19 cellular contexts compared by ENCODE assay signal in the genomic region with DNA sequence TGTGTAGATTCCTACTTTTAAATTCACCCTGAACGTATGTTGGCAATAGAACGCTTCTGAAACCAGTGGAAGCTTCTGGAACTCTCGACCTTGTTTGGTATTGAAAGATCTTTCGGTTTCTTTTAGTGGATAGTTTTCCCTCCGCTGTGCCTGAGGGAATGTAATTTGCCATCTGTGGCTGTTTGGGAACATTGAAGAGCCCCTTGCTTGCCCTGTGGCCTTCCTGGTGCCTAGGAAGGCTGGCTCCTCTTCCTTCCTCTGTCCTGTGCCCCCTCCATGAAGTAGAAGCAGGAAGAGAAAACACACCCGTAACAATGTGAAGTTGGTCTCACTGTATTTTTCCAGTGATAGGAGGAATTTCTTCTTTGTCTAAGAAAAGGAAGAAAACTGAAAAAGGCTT.
DNase-seq lines count a peak whose midpoint lies in the region; TF ChIP-seq lines count a peak whose summit lies in the region.
"Had no signal": no experiment of that assay in that cellular context is flagged by ENCODE, and none has a peak within 500 bp of the region (broad histone marks: within the 10 kb centered on the region; RNA-seq: fewer than 3 reads in every experiment).

No MANE protein-coding gene starts in this region.

- no peak overlapping the region for H3K9ac ChIP-seq in SK-N-MC (ENCODE audit: insufficient read length)
- no peak overlapping the region for H3K9ac ChIP-seq in SK-N-SH

- no peak for TF ChIP-seq RAD21 in SK-N-SH (IDR thresholded peaks at IDR 0.05; ENCODE audit: low read length)

- no peaks in the 10 kb centered on the region for H3K9me2 ChIP-seq in SK-N-SH

- H3K36me3 ChIP-seq in SK-N-MC (ENCODE audit: insufficient read depth, low read length) (no peaks in the 10 kb centered on the region), esophagus muscularis mucosa (no peaks in the 10 kb centered on the region), muscle layer of duodenum (ENCODE audit: control insufficient read depth in 1 of 2, insufficient read depth in 2 of 2, low read length in 2 of 2) (peaks cover 0 to 4% of the 10 kb centered on the region in 2 donors), suprapubic skin (no peaks in the 10 kb centered on the region), SK-N-SH (replicated peaks in 1 of 2; ENCODE audit: control insufficient read depth in 1 of 2, insufficient read depth in 2 of 2, low read length in 1 of 2) (peaks cover 0 to 3% of the 10 kb centered on the region in 2 experiments)

- POLR2A ChIA-PET in SK-N-SH (lab: Yijun Ruan, JAX), result no interaction called here

- CTCF ChIA-PET in SK-N-SH (lab: Yijun Ruan, JAX), result interaction anchor here (1.3 kb wide), 1 partner anchor 18 kb away, joined by 3 read pairs; no protein-coding TSS in a partner anchor

- peaks cover 25 to 65% (median 54%) of the 10 kb centered on the region in 4 donors for H3K4me1 ChIP-seq in esophagus muscularis mucosa
- H3K4me1 ChIP-seq in muscle layer of duodenum (ENCODE audit: control insufficient read depth in 1 of 2, insufficient read depth in 2 of 2, low read length in 2 of 2), result peaks cover 0 to 7% of the 10 kb centered on the region in 2 donors
- peaks cover 18% of the 10 kb centered on the region for H3K4me1 ChIP-seq in suprapubic skin
- H3K4me1 ChIP-seq in SK-N-SH (ENCODE audit: control insufficient read depth in 1 of 2, insufficient read depth in 2 of 2, low read depth in 1 of 2, low read length in 1 of 2), result peaks cover 3 to 22% of the 10 kb centered on the region in 2 experiments; a peak in 3 of 4 replicates

- H3K4me3 ChIP-seq in SK-N-MC (no peak overlapping the region), esophagus muscularis mucosa (peak overlapping the region; percentile 29 to 39 (median 34)), muscle layer of duodenum (ENCODE audit: low read depth in 1 of 2, low read length in 2 of 2) (peak overlapping the region; percentile 14 to 46), suprapubic skin (peak overlapping the region; percentile 26), SK-N-SH (ENCODE audit: low read depth in 2 of 2, low read length in 1 of 2) (no peak overlapping the region)

- H3K27ac ChIP-seq in SK-N-MC, result peak overlapping the region; percentile 21; the same call in 1 of the 2 replicates
- H3K27ac ChIP-seq in esophagus muscularis mucosa (replicated peaks in 1 of 4), result peak overlapping the region; percentile 98 to 100 (median 98)
- H3K27ac ChIP-seq in muscle layer of duodenum (ENCODE audit: low read length), result peak overlapping the region; percentile 77
- H3K27ac ChIP-seq in suprapubic skin, result peak overlapping the region; percentile 64
- peak overlapping the region in 1 of 2 experiments; percentile 50; a peak in 1 of 4 replicates for H3K27ac ChIP-seq in SK-N-SH (ENCODE audit: low read depth in 2 of 2, low read length in 1 of 2)

- no peaks in the 10 kb centered on the region for H4K20me1 ChIP-seq in SK-N-SH (ENCODE audit: insufficient read depth)

- H3K9me3 ChIP-seq in SK-N-MC (ENCODE audit: low read depth, low read length) (no peaks in the 10 kb centered on the region), esophagus muscularis mucosa (no peaks in the 10 kb centered on the region), muscle layer of duodenum (ENCODE audit: control insufficient read depth in 1 of 2, low read length in 2 of 2) (no peaks in the 10 kb centered on the region), suprapubic skin (no peaks in the 10 kb centered on the region), SK-N-SH (no peaks in the 10 kb centered on the region)
- H3K9me3 ChIP-seq: BE2C had no signal

- H3K79me2 ChIP-seq in SK-N-SH (ENCODE audit: insufficient read depth), result peaks cover 13% of the 10 kb centered on the region

- H3K4me2 ChIP-seq in SK-N-SH, result no peak overlapping the region

- DNase-seq in SK-N-MC (ENCODE audit: low read depth, low spot score) (no peak), esophagus muscularis mucosa (ENCODE audit: extremely low spot score) (no peak), suprapubic skin (ENCODE audit: low spot score in 2 of 2) (no peak), NCI-H345 (lab: John Stamatoyannopoulos, UW) (no peak), GM20000 (ENCODE audit: low spot score) (no peak), SK-N-SH (no peak)
- DNase-seq in stimulated activated CD4-positive, alpha-beta T cell treated with anti-CD3 and anti-CD28 coated beads, Interleukin-1b, Interleukin-23, amount 100 ng/mL, for 48 hours, result no peak
- DNase-seq: activated CD4-positive, alpha-beta T cell treated with anti-CD3 and anti-CD28 coated beads for 48 hours; activated naive CD8-positive, alpha-beta T cell treated with anti-CD3 and anti-CD28 coated beads, Interleukin-2, amount 50 U/mL, for 24 hours; activated T-cell treated with anti-CD3 and anti-CD28 coated beads, Interleukin-2, amount 50 U/mL, for 1 hour; BE2C; DND-41; foreskin melanocyte; islet precursor cell; natural killer cell; NCI-H187; NCI-H524 treated with DMSO at 0.1 percent for 48 hours; stimulated activated CD4-positive, alpha-beta T cell treated with anti-CD3 and anti-CD28 coated beads, Interleukin-12 subunit alpha, Interleukin-12 subunit beta, amount 100 ng/mL, for 4 hours had no signal

- WGBS in esophagus muscularis mucosa, result 62% methylated on average over 6 of the region's 6 CpGs
- WGBS in suprapubic skin, result 69% methylated on average over 6 of the region's 6 CpGs
- WGBS in SK-N-SH (ENCODE audit: low lambda C conversion rate), result 98% methylated on average over 6 of the region's 6 CpGs

- H3F3A ChIP-seq in SK-N-SH (replicated peaks; ENCODE audit: insufficient read depth), result peaks cover 5% of the 10 kb centered on the region

- H2AFZ ChIP-seq in SK-N-SH (ENCODE audit: low read depth), result no peak overlapping the region

- TF ChIP-seq CTCF in esophagus muscularis mucosa (IDR thresholded peaks at IDR 0.05), result no peak
- no peak for TF ChIP-seq CTCF in suprapubic skin (IDR thresholded peaks at IDR 0.05)
- TF ChIP-seq CTCF in GM20000 (IDR thresholded peaks at IDR 0.05; ENCODE audit: extremely low read depth, missing control alignments), result no peak
- TF ChIP-seq CTCF in SK-N-SH (IDR thresholded peaks at IDR 0.05), result no peak

- no peak for TF ChIP-seq EP300 in esophagus muscularis mucosa (IDR thresholded peaks at IDR 0.05)
- TF ChIP-seq EP300 in suprapubic skin (IDR thresholded peaks at IDR 0.05), result no peak
- no peak for TF ChIP-seq EP300 in SK-N-SH (IDR thresholded peaks at IDR 0.05; ENCODE audit: borderline replicate concordance in 1 of 2, low read depth in 1 of 2, low read length in 1 of 2)

- H3K27me3 ChIP-seq in esophagus muscularis mucosa (no peaks in the 10 kb centered on the region), muscle layer of duodenum (ENCODE audit: low read depth, low read length) (no peaks in the 10 kb centered on the region), suprapubic skin (no peaks in the 10 kb centered on the region), SK-N-SH (ENCODE audit: insufficient read depth) (no peaks in the 10 kb centered on the region)
- H3K27me3 ChIP-seq: BE2C had no signal

- TF ChIP-seq POLR2A in esophagus muscularis mucosa (IDR thresholded peaks at IDR 0.05; ENCODE audit: low read depth), result no peak
- TF ChIP-seq POLR2A in suprapubic skin (IDR thresholded peaks at IDR 0.05), result no peak

- intact Hi-C loops in esophagus muscularis mucosa (cut with DNase I), result loop anchor here (5.0 kb wide), 1 partner anchor 194 kb away; no protein-coding TSS in a partner anchor

TF ChIP-seq in SK-N-SH, 30 proteins besides CTCF, POLR2A, EP300 and RAD21:
- TF ChIP-seq SMC3 (IDR thresholded peaks at IDR 0.05; ENCODE audit: low read depth, low read length) (no peak), FOSL2 (IDR thresholded peaks at IDR 0.05; ENCODE audit: borderline replicate concordance, low read depth) (no peak), FOXJ3 (CRISPR knock-in tag; IDR thresholded peaks at IDR 0.05) (no peak), ELF1 (IDR thresholded peaks at IDR 0.05) (no peak), YY1 (IDR thresholded peaks at IDR 0.05; ENCODE audit: low read depth) (no peak), MXI1 (IDR thresholded peaks at IDR 0.05; ENCODE audit: low read depth, low read length) (no peak), NRF1 (IDR thresholded peaks at IDR 0.05; ENCODE audit: low read depth, low read length) (no peak), POLR2AphosphoS5 (IDR thresholded peaks at IDR 0.05; ENCODE audit: low read depth, low read length) (no peak), CHD2 (IDR thresholded peaks at IDR 0.05; ENCODE audit: low read length, partially characterized antibody) (no peak)

Comparison
In these comparisons a context has a peak if more than half of its experiments do, and no peak if none do; other contexts are left out.
1. H3K4me3 ChIP-seq: peak in esophagus muscularis mucosa (4 of 4), muscle layer of duodenum (2 of 2) and suprapubic skin (single experiment); none in SK-N-MC (single experiment) and SK-N-SH (0 of 2).